ENCODE assay signal across 8 cellular contexts in the genomic region with DNA sequence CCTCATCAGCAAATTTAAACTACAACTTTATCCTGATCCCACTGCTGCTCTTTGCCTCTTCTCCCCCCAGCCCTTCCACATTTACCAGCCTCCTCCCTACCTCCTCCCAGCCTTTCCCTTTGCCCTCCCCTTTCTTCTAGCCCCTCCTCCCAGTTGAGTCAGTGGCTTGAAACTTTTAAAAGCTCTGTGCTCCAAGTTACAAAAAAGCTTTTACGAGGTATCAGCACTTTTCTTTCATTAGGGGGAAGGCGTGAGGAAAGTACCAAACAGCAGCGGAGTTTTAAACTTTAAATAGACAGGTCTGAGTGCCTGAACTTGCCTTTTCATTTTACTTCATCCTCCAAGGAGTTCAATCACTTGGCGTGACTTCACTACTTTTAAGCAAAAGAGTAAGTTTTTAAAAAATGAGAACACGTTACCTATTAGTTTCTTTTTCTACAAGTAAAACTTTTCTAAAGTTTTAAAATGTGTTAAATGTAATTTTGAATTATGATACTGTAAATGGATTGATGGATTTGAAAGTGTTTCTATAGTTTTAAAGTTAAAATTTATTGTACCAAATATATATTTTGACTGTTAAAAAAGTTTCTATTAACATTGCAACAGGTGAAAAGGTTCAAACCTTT. TPM values are rescaled to one million over a fixed set of nuclear protein-coding genes. Genes with fewer than 3 reads are reported as not detected.
DNase-seq lines count a peak whose midpoint lies in the region; ATAC-seq and TF ChIP-seq lines count a peak whose summit lies in the region.

Gene GJA1 (plus strand): TSS at position 203 of the 626 bp plus-strand sequence. CDS start 11,202 bp downstream, outside the sequence.

- no peaks in the 10 kb centered on the region for H3K27me3 Mint-ChIP-seq in mesothelial cell of epicardium (ENCODE audit: low read depth)
- peaks cover 5% of the 10 kb centered on the region for H3K27me3 Mint-ChIP-seq in type B pancreatic cell

- no peaks in the 10 kb centered on the region for H3K9me3 ChIP-seq in SJCRH30 (replicated peaks)

- no peaks in the 10 kb centered on the region for H3K36me3 ChIP-seq in SJCRH30

- H3K4me1 Mint-ChIP-seq in mesothelial cell of epicardium (peaks cover 41% of the 10 kb centered on the region), type B pancreatic cell (ENCODE audit: unreplicated experiment) (peaks cover 24% of the 10 kb centered on the region)

- H3K9me3 Mint-ChIP-seq in mesothelial cell of epicardium = no peaks in the 10 kb centered on the region
- H3K9me3 Mint-ChIP-seq in type B pancreatic cell = no peaks in the 10 kb centered on the region

- H3K4me1 ChIP-seq in SJCRH30 = no peaks in the 10 kb centered on the region

- no peak within 1 kb of the TSS for H3K27ac ChIP-seq in SJCRH30
- peak within 1 kb of the TSS; percentile 96 for H3K27ac ChIP-seq in epithelial cell of prostate

- no peak for ATAC-seq in GM21381 (IDR thresholded peaks at IDR 0.05; ENCODE audit: unreplicated experiment)

- peaks cover 2% of the 10 kb centered on the region; the same call in 1 of the 2 replicates for H3K27me3 ChIP-seq in SJCRH30

- H3K36me3 Mint-ChIP-seq in mesothelial cell of epicardium = no peaks in the 10 kb centered on the region
- no peaks in the 10 kb centered on the region for H3K36me3 Mint-ChIP-seq in type B pancreatic cell

- no peak for TF ChIP-seq CTCF in mesothelial cell of epicardium (IDR thresholded peaks at IDR 0.05; ENCODE audit: unreplicated experiment)
- TF ChIP-seq CTCF in type B pancreatic cell (conservative IDR thresholded peaks at IDR 0.05) = peak; percentile 22

- H3K27ac Mint-ChIP-seq in mesothelial cell of epicardium (peak within 1 kb of the TSS; percentile 94), type B pancreatic cell (peak within 1 kb of the TSS; percentile 89)

- peak within 1 kb of the TSS; percentile 85 for H3K4me3 Mint-ChIP-seq in mesothelial cell of epicardium
- H3K4me3 Mint-ChIP-seq in type B pancreatic cell = peak within 1 kb of the TSS; percentile 96

- DNase-seq in ELF-1 (ENCODE audit: low read depth, low spot score) (peak; percentile 93), SJCRH30 (peak; percentile 7 to 34), epithelial cell of prostate (ENCODE audit: low read depth, low spot score) (peak; percentile 36), mesothelial cell of epicardium (ENCODE audit: low spot score in 2 of 2, unreplicated experiment in 2 of 2) (no peak), type B pancreatic cell (ENCODE audit: extremely low spot score, unreplicated experiment) (no peak), NCI-H774 (lab: John Stamatoyannopoulos, UW) (no peak)
- no peak for DNase-seq in stimulated activated CD4-positive, alpha-beta T cell treated with anti-CD3 and anti-CD28 coated beads, Interleukin-1b, Interleukin-23, amount 100 ng/mL, for 48 hours

- peak within 1 kb of the TSS; percentile 55 for H3K4me3 ChIP-seq in SJCRH30

RNA-seq across cellular contexts. Expression of gene GJA1, which starts in this region (rescaled TPM):
- total RNA-seq in SJCRH30 (2014; rRNA removed; shearing (Covaris generic)) = 4.0 and 4.5 TPM in 2 replicates
- 125 to 140 TPM (median 136 TPM) in 3 replicates for total RNA-seq in mesothelial cell of epicardium
- total RNA-seq in type B pancreatic cell (ENCODE audit: low replicate concordance) = 90.7 and 190 TPM in 2 replicates

Comparison
In these comparisons a context has a peak if more than half of its experiments do, and no peak if none do; other contexts are left out.
1. RNA of gene GJA1 (total RNA-seq): 90.7 to 190 TPM in type B pancreatic cell and 125 to 140 TPM in mesothelial cell of epicardium; 4.0 to 4.5 TPM in SJCRH30; every median in the first group is over 10 times any median in the second.
2. DNase-seq: peak in ELF-1 (single experiment), SJCRH30 (2 of 2) and epithelial cell of prostate (single experiment); none in mesothelial cell of epicardium (0 of 2), type B pancreatic cell (single experiment), NCI-H774 (single experiment) and stimulated activated CD4-positive, alpha-beta T cell treated with anti-CD3 and anti-CD28 coated beads, Interleukin-1b, Interleukin-23, amount 100 ng/mL, for 48 hours (single experiment).